ENCODE assay signal across 35 cellular contexts in genomic region chr12:23426328-23426727, GRCh38.
"Had no signal": no experiment of that assay in that cellular context is flagged by ENCODE, and none has a peak within 500 bp of the region (broad histone marks: within the 10 kb centered on the region; RNA-seq: fewer than 3 reads in every experiment).

No MANE protein-coding gene starts in this region.

- DNase-seq: Karpas-422, Kasumi-1, MG63, MM.1S, MV-4-11, NCI-H1048, NCI-H1092, NCI-H1092 treated with DMSO at 0.1 percent for 48 hours, NCI-H1105, NCI-H1105 treated with DMSO at 0.1 percent for 48 hours, NCI-H1417, NCI-H1417 treated with DMSO at 0.1 percent for 48 hours, NCI-H1436, NCI-H1436 treated with DMSO at 0.1 percent for 48 hours, NCI-H146, NCI-H1694, NCI-H1694 treated with DMSO at 0.1 percent for 48 hours, NCI-H187, NCI-H187 treated with DMSO at 0.1 percent for 48 hours, NCI-H1930, NCI-H2029, NCI-H2029 treated with DMSO at 0.1 percent for 48 hours, NCI-H2081, NCI-H2081 treated with DMSO at 0.1 percent for 48 hours, NCI-H2107, NCI-H2171, NCI-H2171 treated with DMSO at 0.1 percent for 48 hours, NCI-H2227 treated with DMSO at 0.1 percent for 48 hours, NCI-H226, NCI-H345, NCI-H446, NCI-H446 treated with DMSO at 0.1 percent for 48 hours, NCI-H510A, NCI-H510A treated with DMSO at 0.1 percent for 48 hours, NCI-H524 had no signal

- H3K27me3 ChIP-seq: MG63 had no signal

- H3K4me3 ChIP-seq: MG63 had no signal

- H3K36me3 ChIP-seq: MG63 had no signal

- H3K9me3 ChIP-seq: MG63 had no signal
